8 cellular contexts compared by ENCODE assay signal in the genomic region with DNA sequence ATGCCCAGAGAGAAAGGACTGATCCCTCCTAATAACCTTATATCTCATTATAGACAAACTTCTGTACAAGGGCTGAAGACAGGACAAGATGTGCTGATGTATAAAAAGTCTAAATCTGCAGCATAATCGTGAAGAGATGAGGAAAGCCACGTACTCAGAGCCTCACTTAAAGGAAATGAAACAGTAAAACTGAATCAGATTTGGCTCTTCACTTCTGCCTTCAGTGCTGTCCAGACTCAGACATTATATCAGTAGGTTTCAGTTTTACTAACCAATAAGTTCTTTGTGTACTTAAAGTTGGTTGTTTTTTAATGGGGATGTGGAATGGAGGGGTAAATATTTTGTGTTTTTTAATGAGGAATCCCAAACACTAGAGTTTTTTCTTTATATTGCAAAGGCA. TPM values are rescaled to one million over a fixed set of nuclear protein-coding genes. Genes with fewer than 3 reads are reported as not detected.
DNase-seq lines count a peak whose midpoint lies in the region; ATAC-seq, FAIRE-seq and TF ChIP-seq lines count a peak whose summit lies in the region.

No MANE protein-coding gene starts in this region.

- H3K4me3 ChIP-seq in GM12878 (no peak overlapping the region), rectal smooth muscle tissue (ENCODE audit: low read length) (no peak overlapping the region)

- POLR2A ChIA-PET in GM12878 (lab: Charles Lee): interaction anchor here (0.8 to 2.1 kb wide), 9 partner anchors 9 to 28 kb away, joined by 3 to 8 read pairs (median 5); no protein-coding TSS in a partner anchor

- peak; percentile 38 for DNase-seq in A172 (ENCODE audit: low spot score)
- DNase-seq in GM12878 (ENCODE audit: low read depth, low spot score): peak; percentile 93
- no peak for DNase-seq in progenitor cell of endocrine pancreas (ENCODE audit: low spot score, unreplicated experiment)
- no peak for DNase-seq in stimulated activated CD4-positive, alpha-beta T cell treated with anti-CD3 and anti-CD28 coated beads, Interleukin-4, amount 100 ng/mL, for 1 hour
- DNase-seq in stimulated activated CD4-positive, alpha-beta T cell treated with anti-CD3 and anti-CD28 coated beads, Interleukin-4, amount 100 ng/mL, for 4 hours: no peak

- H4K20me1 ChIP-seq in GM12878 (ENCODE audit: control insufficient read depth, insufficient read depth): no peaks in the 10 kb centered on the region

- intact Hi-C loops in GM12878 (cut with micrococcal nuclease; ENCODE audit: unreplicated experiment): loop anchor here (1.0 kb wide), 1 partner anchor 13 kb away; no protein-coding TSS in a partner anchor

- CTCF ChIA-PET in GM12878 (lab: Yijun Ruan, JAX): interaction anchor here (0.8 to 3.5 kb wide), 6 partner anchors 11 to 49 kb away, joined by 3 to 35 read pairs (median 4); no protein-coding TSS in a partner anchor

- peaks cover 2% of the 10 kb centered on the region for H3K36me3 Mint-ChIP-seq in progenitor cell of endocrine pancreas (ENCODE audit: insufficient read depth)

- TF ChIP-seq POLR2A in GM12878 (IDR thresholded peaks at IDR 0.05; ENCODE audit: low read depth, low read length): no peak

- peak; percentile 83 for FAIRE-seq in GM12878 (lab: Jason Lieb, UNC)

- RAD21 ChIA-PET in GM12878 (lab: Charles Lee; ENCODE audit: unreplicated experiment): interaction anchor here (1.4 to 3.6 kb wide), 5 partner anchors 11 to 20 kb away, joined by 7 to 36 read pairs (median 10); no protein-coding TSS in a partner anchor

- peak; percentile 81 to 92; a peak in 3 of 4 replicates for TF ChIP-seq EP300 in GM12878 (IDR thresholded peaks at IDR 0.05; ENCODE audit: borderline replicate concordance in 1 of 2, control insufficient read depth in 1 of 2, low read depth in 2 of 2, low read length in 2 of 2)

- BruUV-seq in GM12878 (replicated peaks; lab: Mats Ljungman, UMichigan): no TSS peak

- no peaks in the 10 kb centered on the region for H3K36me3 ChIP-seq in GM12878 (ENCODE audit: control insufficient read depth in 2 of 2, insufficient read depth in 2 of 2, low read length in 1 of 2)
- no peaks in the 10 kb centered on the region for H3K36me3 ChIP-seq in rectal smooth muscle tissue (ENCODE audit: control insufficient read depth, insufficient read depth, low read length)

- H3K27ac ChIP-seq in GM12878 (ENCODE audit: control insufficient read depth, insufficient read depth) (peak overlapping the region; percentile 51; the same call in 1 of the 2 replicates), rectal smooth muscle tissue (ENCODE audit: low read depth, low read length) (peak overlapping the region; percentile 87)

- H3K4me1 Mint-ChIP-seq in progenitor cell of endocrine pancreas (ENCODE audit: low read depth): peaks cover 20% of the 10 kb centered on the region

- H3K27me3 ChIP-seq in GM12878 (replicated peaks in 1 of 2; ENCODE audit: control insufficient read depth in 2 of 2, insufficient read depth in 2 of 2, low read length in 1 of 2) (no peaks in the 10 kb centered on the region; a peak in 1 of 4 replicates), rectal smooth muscle tissue (ENCODE audit: control insufficient read depth, insufficient read depth, low read length) (no peaks in the 10 kb centered on the region)

- in situ Hi-C loops in GM12878 (cut with MboI): no loop called here

- no peak; the same call in 1 of the 2 replicates for TF ChIP-seq RAD21 in GM12878 (IDR thresholded peaks at IDR 0.05; ENCODE audit: insufficient read depth, low read depth, low read length)

- H3K9me3 Mint-ChIP-seq in progenitor cell of endocrine pancreas (ENCODE audit: low read depth): peaks cover 9% of the 10 kb centered on the region

- peak overlapping the region; percentile 51 for H3K4me2 ChIP-seq in GM12878 (ENCODE audit: control insufficient read depth, insufficient read depth)

- TF ChIP-seq CTCF in GM12878 (IDR thresholded peaks at IDR 0.05 in 2 of 3, conservative IDR thresholded peaks at IDR 0.05 in 1 of 3; ENCODE audit: control insufficient read depth in 2 of 3, extremely low read depth in 1 of 3, insufficient read depth in 1 of 3, low read depth in 3 of 3, low read length in 3 of 3) (no peak), progenitor cell of endocrine pancreas (IDR thresholded peaks at IDR 0.05; ENCODE audit: unreplicated experiment) (no peak)

- no peak overlapping the region for H2AFZ ChIP-seq in GM12878 (ENCODE audit: control insufficient read depth, low read depth, low read length)

- SMC1A ChIA-PET in GM12878 (lab: Charles Lee; ENCODE audit: uncharacterized antibody, unreplicated experiment): interaction anchor here (0.7 to 3.6 kb wide), 13 partner anchors 10 to 79 kb away, joined by 3 to 57 read pairs (median 5); no protein-coding TSS in a partner anchor

- no peak overlapping the region for H3K27ac Mint-ChIP-seq in progenitor cell of endocrine pancreas

- H3K79me2 ChIP-seq in GM12878 (ENCODE audit: control insufficient read depth, insufficient read depth, low read length): no peaks in the 10 kb centered on the region

- no peaks in the 10 kb centered on the region; the same call in 2 of the 3 replicates for H3K9me3 ChIP-seq in GM12878 (replicated peaks; ENCODE audit: control insufficient read depth, insufficient read depth, low read length)

- H3K4me1 ChIP-seq in GM12878 (ENCODE audit: control insufficient read depth, insufficient read depth, low read length): peaks cover 16% of the 10 kb centered on the region
- peaks cover 27% of the 10 kb centered on the region for H3K4me1 ChIP-seq in rectal smooth muscle tissue (ENCODE audit: control insufficient read depth, insufficient read depth, low read length)

- WGBS in GM12878 (ENCODE audit: insufficient coverage, insufficient replicate concordance, low lambda C conversion rate, missing lambda C conversion rate): 3% methylated on average over 2 of the region's 2 CpGs

- H3K4me3 Mint-ChIP-seq in progenitor cell of endocrine pancreas (ENCODE audit: low read depth): no peak overlapping the region

- ATAC-seq in GM19395 (IDR thresholded peaks at IDR 0.05; ENCODE audit: unreplicated experiment): peak; percentile 98
- peak; percentile 97 for ATAC-seq in HG03342 (IDR thresholded peaks at IDR 0.05; ENCODE audit: unreplicated experiment)
- peak; percentile 95 for ATAC-seq in GM12878

- H3K27me3 Mint-ChIP-seq in progenitor cell of endocrine pancreas: no peaks in the 10 kb centered on the region

- H3K9ac ChIP-seq in GM12878 (ENCODE audit: control insufficient read depth, insufficient read depth, low read length): no peak overlapping the region
- H3K9ac ChIP-seq in rectal smooth muscle tissue (ENCODE audit: low read length): no peak overlapping the region

TF ChIP-seq in GM12878, 131 proteins besides CTCF, POLR2A, EP300 and RAD21 (continues in another document):
- TF ChIP-seq, protein P1, sequence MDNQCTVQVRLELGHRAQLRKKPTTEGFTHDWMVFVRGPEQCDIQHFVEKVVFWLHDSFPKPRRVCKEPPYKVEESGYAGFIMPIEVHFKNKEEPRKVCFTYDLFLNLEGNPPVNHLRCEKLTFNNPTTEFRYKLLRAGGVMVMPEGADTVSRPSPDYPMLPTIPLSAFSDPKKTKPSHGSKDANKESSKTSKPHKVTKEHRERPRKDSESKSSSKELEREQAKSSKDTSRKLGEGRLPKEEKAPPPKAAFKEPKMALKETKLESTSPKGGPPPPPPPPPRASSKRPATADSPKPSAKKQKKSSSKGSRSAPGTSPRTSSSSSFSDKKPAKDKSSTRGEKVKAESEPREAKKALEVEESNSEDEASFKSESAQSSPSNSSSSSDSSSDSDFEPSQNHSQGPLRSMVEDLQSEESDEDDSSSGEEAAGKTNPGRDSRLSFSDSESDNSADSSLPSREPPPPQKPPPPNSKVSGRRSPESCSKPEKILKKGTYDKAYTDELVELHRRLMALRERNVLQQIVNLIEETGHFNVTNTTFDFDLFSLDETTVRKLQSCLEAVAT (IDR thresholded peaks at IDR 0.05): 0 out of 2 replicates have a peak, but pooled peaks have one; percentile 50
- TF ChIP-seq ETV6 (conservative IDR thresholded peaks at IDR 0.05 in 1 of 2, IDR thresholded peaks at IDR 0.05 in 1 of 2; ENCODE audit: borderline replicate concordance in 1 of 2, low read depth in 1 of 2) (peak in 1 of 2 experiments; percentile 96; a peak in 2 of 4 replicates), SMAD1 (IDR thresholded peaks at IDR 0.05; ENCODE audit: low read depth, partially characterized antibody) (peak; percentile 76), NBN (IDR thresholded peaks at IDR 0.05) (peak; percentile 64; the same call in 1 of the 2 replicates), TCF7 (IDR thresholded peaks at IDR 0.05; ENCODE audit: borderline replicate concordance) (no peak), CHD2 (IDR thresholded peaks at IDR 0.05; ENCODE audit: borderline replicate concordance, low read depth, low read length) (peak; percentile 50; the same call in 1 of the 2 replicates), ZNF217 (IDR thresholded peaks at IDR 0.05) (peak; percentile 86), SPI1 (IDR thresholded peaks at IDR 0.05; ENCODE audit: borderline replicate concordance, insufficient read depth, low read depth, low read length) (peak; percentile 87), SREBF2 (IDR thresholded peaks at IDR 0.05; ENCODE audit: low read length) (no peak), SMC3 (IDR thresholded peaks at IDR 0.05; ENCODE audit: borderline replicate concordance, low read length) (peak; percentile 15; the same call in 1 of the 2 replicates), RB1 (IDR thresholded peaks at IDR 0.05; ENCODE audit: borderline replicate concordance) (no peak)

RNA-seq across cellular contexts. Expression of a gene that starts 45.3 kb away (rescaled TPM):
- total RNA-seq in A172 (2014; rRNA removed; shearing (Covaris generic)): not detected in 2 replicates
- total RNA-seq in GM12878 (2013; cell fraction: nucleolus; rRNA removed): 1,986 and 2,133 TPM in 2 replicates
- total RNA-seq in GM12878 (2014; rRNA removed) (43.7 and 68.1 TPM in 2 replicates), GM12878 (2014; rRNA removed; fragmentation: Illumina TruSeq; extraction: Trizol) (61.3 and 76.2 TPM in 2 replicates), GM12878 (2021) (38.5 and 45.8 TPM in 2 replicates), progenitor cell of endocrine pancreas (0.26 and 0.42 TPM in 2 replicates)
- polyA plus RNA-seq in GM12878 (2011; ENCODE audit: low read depth): 60.0 TPM
- polyA plus RNA-seq in GM12878 (2011; rRNA removed) (882 and 1,502 TPM in 2 replicates), GM12878 (2014; fragmentation: Illumina TruSeq; extraction: Trizol) (48.2 and 72.9 TPM in 2 replicates), GM12878 (2014; fragmentation: Nextera tagmentation; extraction: Ambion mirVana) (10 to 100 TPM; 50.8 to 52.2 TPM), GM12878 (2014; rRNA removed) (26.6 and 38.0 TPM in 2 replicates), GM12878 (2016; fragmentation: Nextera tagmentation; extraction: Ambion mirVana) (10 to 100 TPM; 20.7 to 21.3 TPM)
- polyA plus RNA-seq in GM12878 (2011; cell fraction: cytosol; rRNA removed): 230 and 358 TPM in 2 replicates
- 346 and 598 TPM in 2 replicates for polyA plus RNA-seq in GM12878 (2011; cell fraction: nucleus; rRNA removed)
- 92.1 and 280 TPM in 2 replicates for polyA plus RNA-seq in GM12878 (2012)
- polyA minus RNA-seq in GM12878 (2011; rRNA and poly(A)+ RNA removed): 283 and 396 TPM in 2 replicates
- polyA minus RNA-seq in GM12878 (2011; cell fraction: cytosol; rRNA and poly(A)+ RNA removed): 140 and 173 TPM in 2 replicates
- 1,153 and 1,417 TPM in 2 replicates for polyA minus RNA-seq in GM12878 (2011; cell fraction: nucleus; rRNA and poly(A)+ RNA removed)

Comparison
In these comparisons a context has a peak if more than half of its experiments do, and no peak if none do; other contexts are left out.
1. DNase-seq: peak in A172 (single experiment) and GM12878 (single experiment); none in progenitor cell of endocrine pancreas (single experiment), stimulated activated CD4-positive, alpha-beta T cell treated with anti-CD3 and anti-CD28 coated beads, Interleukin-4, amount 100 ng/mL, for 1 hour (single experiment) and stimulated activated CD4-positive, alpha-beta T cell treated with anti-CD3 and anti-CD28 coated beads, Interleukin-4, amount 100 ng/mL, for 4 hours (0 of 2).
2. RNA of a gene that starts 45.3 kb away (total RNA-seq): 38.5 to 2,133 TPM in GM12878; 0.26 to 0.42 TPM in progenitor cell of endocrine pancreas and not detected in A172; every median in the first group is over 10 times any median in the second.
3. Peak in every context shown above with its lines, with median percentiles within 50 percentile points of each other: ATAC-seq.